In genomic region chr2:39142012-39142346, GRCh38 we compare ENCODE assay signal across 18 cellular contexts. TPM values are rescaled to one million over a fixed set of nuclear protein-coding genes. Genes with fewer than 3 reads are reported as not detected.
DNase-seq lines count a peak whose midpoint lies in the region; ATAC-seq and TF ChIP-seq lines count a peak whose summit lies in the region.
"Had no signal": no experiment of that assay in that cellular context is flagged by ENCODE, and none has a peak within 500 bp of the region (broad histone marks: within the 10 kb centered on the region; RNA-seq: fewer than 3 reads in every experiment).

No MANE protein-coding gene starts in this region.

- intact Hi-C loops in left cardiac atrium (cut with DNase I): no loop called here
- intact Hi-C loops in heart left ventricle (cut with DNase I): no loop called here
- intact Hi-C loops in activated T-helper 1 cell treated with anti-CD3 and anti-CD28 coated beads, Interleukin-12 subunit alpha, Interleukin-12 subunit beta, Interleukin-2, Interleukin-4 antibody, amounts not matched to agents 30 ng/mL and 10 ng/mL and 1 ng/mL, durations not matched to agents 14 hours and 24 hours and 36 hours (cut with micrococcal nuclease): loop anchor here (2.0 kb wide), 1 partner anchor 75 kb away; no protein-coding TSS in a partner anchor

- no peak overlapping the region for H3K4me2 ChIP-seq in OCI-LY1 (ENCODE audit: low read length)

- H3K27ac ChIP-seq in heart left ventricle (peak overlapping the region in 6 of 12 donors; percentile 15 to 47 (median 41)), OCI-LY1 (ENCODE audit: low read depth, low read length, poor library complexity, severe bottlenecking) (peak overlapping the region; percentile 49), skeletal muscle tissue (ENCODE audit: low read depth, low read length) (peak overlapping the region; percentile 56)

- no peaks in the 10 kb centered on the region for H3F3A ChIP-seq in OCI-LY1 (ENCODE audit: insufficient read depth, low read length)

- no peak for DNase-seq in left cardiac atrium
- DNase-seq in heart left ventricle: no peak
- DNase-seq in activated T-helper 1 cell treated with anti-CD3 and anti-CD28 coated beads, Interleukin-12 subunit alpha, Interleukin-12 subunit beta, Interleukin-2, Interleukin-4 antibody, amounts not matched to agents 30 ng/mL and 10 ng/mL and 1 ng/mL, durations not matched to agents 14 hours and 24 hours and 36 hours (ENCODE audit: low spot score): peak; percentile 47
- no peak for DNase-seq in iPS-NIHi7 (ENCODE audit: extremely low spot score)
- DNase-seq: BE2C; DMS153; endodermal cell; foreskin melanocyte; immature natural killer cell; NCI-H187 treated with DMSO at 0.1 percent for 48 hours; NCI-H524; sigmoid colon; stimulated activated CD4-positive, alpha-beta T cell treated with anti-CD3 and anti-CD28 coated beads, Interleukin-4, amount 100 ng/mL, for 24 hours had no signal

- peak overlapping the region; percentile 55 for H3K4me3 Mint-ChIP-seq in activated T-helper 1 cell treated with anti-CD3 and anti-CD28 coated beads, Interleukin-12 subunit alpha, Interleukin-12 subunit beta, Interleukin-2, Interleukin-4 antibody, amounts not matched to agents 30 ng/mL and 10 ng/mL and 1 ng/mL, durations not matched to agents 14 hours and 24 hours and 36 hours
- H3K4me3 Mint-ChIP-seq: activated naive CD4-positive, alpha-beta T cell treated with anti-CD3 and anti-CD28 coated beads, Interleukin-2, amount 50 U/mL, for 24 hours; endodermal cell; immature natural killer cell had no signal

- H3K36me3 Mint-ChIP-seq in activated T-helper 1 cell treated with anti-CD3 and anti-CD28 coated beads, Interleukin-12 subunit alpha, Interleukin-12 subunit beta, Interleukin-2, Interleukin-4 antibody, amounts not matched to agents 30 ng/mL and 10 ng/mL and 1 ng/mL, durations not matched to agents 14 hours and 24 hours and 36 hours (ENCODE audit: low read depth): peaks cover 6% of the 10 kb centered on the region
- H3K36me3 Mint-ChIP-seq: activated naive CD4-positive, alpha-beta T cell treated with anti-CD3 and anti-CD28 coated beads, Interleukin-2, amount 50 U/mL, for 24 hours; immature natural killer cell had no signal

- H3K9ac ChIP-seq in OCI-LY1 (ENCODE audit: low read length): no peak overlapping the region
- H3K9ac ChIP-seq in skeletal muscle tissue (ENCODE audit: low read depth in 1 of 3, low read length in 3 of 3): no peak overlapping the region

- H3K4me1 Mint-ChIP-seq in activated T-helper 1 cell treated with anti-CD3 and anti-CD28 coated beads, Interleukin-12 subunit alpha, Interleukin-12 subunit beta, Interleukin-2, Interleukin-4 antibody, amounts not matched to agents 30 ng/mL and 10 ng/mL and 1 ng/mL, durations not matched to agents 14 hours and 24 hours and 36 hours (ENCODE audit: low read depth): peaks cover 59% of the 10 kb centered on the region

- H3K27me3 ChIP-seq in heart left ventricle (no peaks in the 10 kb centered on the region), OCI-LY1 (ENCODE audit: insufficient read depth, low read length) (no peaks in the 10 kb centered on the region), skeletal muscle tissue (ENCODE audit: control insufficient read depth in 3 of 3, insufficient read depth in 3 of 3, low read length in 3 of 3) (no peaks in the 10 kb centered on the region)
- H3K27me3 ChIP-seq: BE2C, sigmoid colon had no signal

- ATAC-seq in left cardiac atrium: peak; percentile 45 to 47
- no peak for ATAC-seq in heart left ventricle
- ATAC-seq in HG02885 (IDR thresholded peaks at IDR 0.05; ENCODE audit: poor library complexity, unreplicated experiment): no peak
- ATAC-seq in HG02642 (IDR thresholded peaks at IDR 0.05; ENCODE audit: poor library complexity, unreplicated experiment): no peak

- TF ChIP-seq CTCF in heart left ventricle (IDR thresholded peaks at IDR 0.05): no peak
- no peak for TF ChIP-seq CTCF in OCI-LY1 (IDR thresholded peaks at IDR 0.05; ENCODE audit: low read length)

- no peaks in the 10 kb centered on the region for H3K36me3 ChIP-seq in heart left ventricle
- no peaks in the 10 kb centered on the region for H3K36me3 ChIP-seq in OCI-LY1 (ENCODE audit: insufficient read depth, low read length)
- no peaks in the 10 kb centered on the region for H3K36me3 ChIP-seq in skeletal muscle tissue (ENCODE audit: control insufficient read depth in 3 of 3, insufficient read depth in 3 of 3, low read length in 3 of 3)
- H3K36me3 ChIP-seq: BE2C, sigmoid colon had no signal

- peak overlapping the region; percentile 85 for H3K27ac Mint-ChIP-seq in activated T-helper 1 cell treated with anti-CD3 and anti-CD28 coated beads, Interleukin-12 subunit alpha, Interleukin-12 subunit beta, Interleukin-2, Interleukin-4 antibody, amounts not matched to agents 30 ng/mL and 10 ng/mL and 1 ng/mL, durations not matched to agents 14 hours and 24 hours and 36 hours
- H3K27ac Mint-ChIP-seq: activated naive CD4-positive, alpha-beta T cell treated with anti-CD3 and anti-CD28 coated beads, Interleukin-2, amount 50 U/mL, for 24 hours; endodermal cell; immature natural killer cell had no signal

- H3K9me3 Mint-ChIP-seq in activated T-helper 1 cell treated with anti-CD3 and anti-CD28 coated beads, Interleukin-12 subunit alpha, Interleukin-12 subunit beta, Interleukin-2, Interleukin-4 antibody, amounts not matched to agents 30 ng/mL and 10 ng/mL and 1 ng/mL, durations not matched to agents 14 hours and 24 hours and 36 hours: no peaks in the 10 kb centered on the region
- H3K9me3 Mint-ChIP-seq: activated naive CD4-positive, alpha-beta T cell treated with anti-CD3 and anti-CD28 coated beads, Interleukin-2, amount 50 U/mL, for 24 hours; endodermal cell; immature natural killer cell had no signal

- TF ChIP-seq POLR2A in heart left ventricle (IDR thresholded peaks at IDR 0.05): no peak

- H3K9me3 ChIP-seq in heart left ventricle (no peaks in the 10 kb centered on the region), OCI-LY1 (ENCODE audit: low read length) (no peaks in the 10 kb centered on the region), skeletal muscle tissue (ENCODE audit: control insufficient read depth in 3 of 3, low read length in 3 of 3) (peaks cover 0 to 3% (median 0%) of the 10 kb centered on the region in 3 donors)
- H3K9me3 ChIP-seq: BE2C, sigmoid colon had no signal

- no peaks in the 10 kb centered on the region for H3K9me2 ChIP-seq in OCI-LY1 (ENCODE audit: low read depth, low read length)

- H3K79me2 ChIP-seq in OCI-LY1 (ENCODE audit: insufficient read depth, low read length): no peaks in the 10 kb centered on the region

- 74 to 92% (median 88%) methylated on average over 2 of the region's 2 CpGs for WGBS in heart left ventricle, 4 donors

- H4K20me1 ChIP-seq in OCI-LY1 (ENCODE audit: insufficient read depth, low read length): no peaks in the 10 kb centered on the region

- H3K4me1 ChIP-seq in heart left ventricle: peaks cover 0 to 38% (median 6%) of the 10 kb centered on the region in 12 donors
- peaks cover 23% of the 10 kb centered on the region for H3K4me1 ChIP-seq in OCI-LY1 (ENCODE audit: insufficient read depth, low read length, severe bottlenecking)
- H3K4me1 ChIP-seq in skeletal muscle tissue (ENCODE audit: control insufficient read depth in 3 of 3, insufficient read depth in 3 of 3, low read length in 3 of 3): peaks cover 8 to 14% (median 12%) of the 10 kb centered on the region in 3 donors

- peaks cover 3% of the 10 kb centered on the region for H3K27me3 Mint-ChIP-seq in activated T-helper 1 cell treated with anti-CD3 and anti-CD28 coated beads, Interleukin-12 subunit alpha, Interleukin-12 subunit beta, Interleukin-2, Interleukin-4 antibody, amounts not matched to agents 30 ng/mL and 10 ng/mL and 1 ng/mL, durations not matched to agents 14 hours and 24 hours and 36 hours (ENCODE audit: insufficient read depth)
- H3K27me3 Mint-ChIP-seq: activated naive CD4-positive, alpha-beta T cell treated with anti-CD3 and anti-CD28 coated beads, Interleukin-2, amount 50 U/mL, for 24 hours had no signal

- no peak overlapping the region for H3K4me3 ChIP-seq in heart left ventricle
- H3K4me3 ChIP-seq in OCI-LY1 (ENCODE audit: low read depth, low read length, poor library complexity, severe bottlenecking): no peak overlapping the region
- H3K4me3 ChIP-seq in skeletal muscle tissue (ENCODE audit: low read length in 3 of 3): no peak overlapping the region
- H3K4me3 ChIP-seq: sigmoid colon had no signal

- no peak overlapping the region for H2AFZ ChIP-seq in OCI-LY1 (ENCODE audit: low read length)

RNA-seq across cellular contexts. Expression of gene SOS1, which starts 21.1 kb away (rescaled TPM):
- total RNA-seq in left cardiac atrium (10 to 100 TPM; 20.8 to 26.9 TPM), heart left ventricle (10 to 100 TPM; 17.6 to 54.5 (median 29.5) TPM), skeletal muscle tissue (14.1 TPM)
- polyA plus RNA-seq in heart left ventricle: 10 to 100 TPM in 1 of 2 donors, 1 to 10 TPM in 1; 4.7 to 12.7 TPM
- total RNA-seq in activated T-helper 1 cell treated with anti-CD3 and anti-CD28 coated beads, Interleukin-12 subunit alpha, Interleukin-12 subunit beta, Interleukin-2, Interleukin-4 antibody, amounts not matched to agents 30 ng/mL and 10 ng/mL and 1 ng/mL, durations not matched to agents 14 hours and 24 hours and 36 hours: 55.1 and 61.0 TPM in 2 replicates

Comparison
In these comparisons a context has a peak if more than half of its experiments do, and no peak if none do; other contexts are left out.
1. ATAC-seq: peak in left cardiac atrium (2 of 2); none in heart left ventricle (0 of 4), HG02885 (single experiment) and HG02642 (single experiment).